8 cellular contexts compared by ENCODE assay signal in genomic region chr1:88595355-88595754, GRCh38.
A peak's percentile ranks its signal among the peaks of the same experiment; 100 is the strongest.
DNase-seq lines count a peak whose midpoint lies in the region; ATAC-seq lines count a peak whose summit lies in the region.

No MANE protein-coding gene starts in this region.

- ATAC-seq in HG02852 (IDR thresholded peaks at IDR 0.05; ENCODE audit: unreplicated experiment), result peak; percentile 48

- peak; percentile 75 for DNase-seq in SIG-M5 treated with dmso at 0.1 percent for 504 hours (lab: John Stamatoyannopoulos, UW; ENCODE audit: unreplicated experiment)
- no peak for DNase-seq in SIG-M5 (lab: John Stamatoyannopoulos, UW)
- DNase-seq in RPMI8226, result peak; percentile 40
- peak; percentile 8 for DNase-seq in hepatic stellate cell (ENCODE audit: low spot score)
- DNase-seq in cortex of kidney (lab: John Stamatoyannopoulos, UW), result no peak
- DNase-seq in activated gamma-delta T cell (lab: John Stamatoyannopoulos, UW), result no peak
- DNase-seq in mesenteric fat pad (ENCODE audit: low spot score), result no peak

Comparison
In these comparisons a context has a peak if more than half of its experiments do, and no peak if none do; other contexts are left out.
1. DNase-seq: peak in SIG-M5 treated with dmso at 0.1 percent for 504 hours (single experiment), RPMI8226 (single experiment) and hepatic stellate cell (single experiment); none in SIG-M5 (single experiment), cortex of kidney (single experiment), activated gamma-delta T cell (single experiment) and mesenteric fat pad (single experiment).